9 cellular contexts compared by ENCODE assay signal in genomic region chr6:26019261-26019845, GRCh38. TPM values are rescaled to one million over a fixed set of nuclear protein-coding genes. Genes with fewer than 3 reads are reported as not detected.
DNase-seq lines count a peak whose midpoint lies in the region; ATAC-seq and TF ChIP-seq lines count a peak whose summit lies in the region.
"Had no signal": no experiment of that assay in that cellular context is flagged by ENCODE, and none has a peak within 500 bp of the region (broad histone marks: within the 10 kb centered on the region; RNA-seq: fewer than 3 reads in every experiment).

No MANE protein-coding gene starts in this region.

- peaks cover 0 to 6% (median 0%) of the 10 kb centered on the region in 7 donors for H3K9me3 Mint-ChIP-seq in CD4-positive, CD25-positive, alpha-beta regulatory T cell
- peaks cover 0 to 11% (median 0%) of the 10 kb centered on the region in 5 experiments for H3K9me3 Mint-ChIP-seq in brain

- H3K4me1 ChIP-seq in CD4-positive, CD25-positive, alpha-beta regulatory T cell (ENCODE audit: control insufficient read depth, insufficient read depth, low read length, poor library complexity, severe bottlenecking): peaks cover 36% of the 10 kb centered on the region
- H3K4me1 ChIP-seq in HUES48 (ENCODE audit: control insufficient read depth, insufficient read depth, low read length): peaks cover 33% of the 10 kb centered on the region

- DNase-seq in CD4-positive, CD25-positive, alpha-beta regulatory T cell: no peak
- DNase-seq in mucosa of gallbladder (ENCODE audit: low spot score) (peak; percentile 28), hypothalamus (lab: John Stamatoyannopoulos, UW) (no peak), NCI-H1436 (lab: John Stamatoyannopoulos, UW) (no peak), glomerular visceral epithelial cell (ENCODE audit: extremely low spot score) (no peak)
- DNase-seq: upper lobe of right lung had no signal

- peak overlapping the region; percentile 53; the same call in 1 of the 2 replicates for H3K9ac ChIP-seq in HUES48 (ENCODE audit: low read depth, low read length)

- peak overlapping the region in 2 of 4 donors; percentile 13 to 88 for H3K4me3 Mint-ChIP-seq in CD4-positive, CD25-positive, alpha-beta regulatory T cell
- peak overlapping the region; percentile 58 to 97 (median 94) for H3K4me3 Mint-ChIP-seq in brain

- H3K27ac Mint-ChIP-seq in CD4-positive, CD25-positive, alpha-beta regulatory T cell: peak overlapping the region in 2 of 3 donors; percentile 72 to 98
- peak overlapping the region in 2 of 5 experiments; percentile 50 to 99 for H3K27ac Mint-ChIP-seq in brain

- peak overlapping the region; percentile 86 for H3K4me3 ChIP-seq in CD4-positive, CD25-positive, alpha-beta regulatory T cell (ENCODE audit: low read depth, low read length)
- H3K4me3 ChIP-seq in HUES48 (ENCODE audit: low read depth, low read length): peak overlapping the region; percentile 16; the same call in 1 of the 2 replicates

- no peaks in the 10 kb centered on the region for H3K27me3 Mint-ChIP-seq in CD4-positive, CD25-positive, alpha-beta regulatory T cell
- H3K27me3 Mint-ChIP-seq in brain: peaks cover 9% of the 10 kb centered on the region

- no peaks in the 10 kb centered on the region for H3K27me3 ChIP-seq in CD4-positive, CD25-positive, alpha-beta regulatory T cell (ENCODE audit: control insufficient read depth, insufficient read depth, low read length)
- no peaks in the 10 kb centered on the region for H3K27me3 ChIP-seq in HUES48 (ENCODE audit: control insufficient read depth, insufficient read depth, low read length)
- H3K27me3 ChIP-seq: upper lobe of right lung had no signal

- TF ChIP-seq CTCF in brain (conservative IDR thresholded peaks at IDR 0.05): no peak

- H3K36me3 Mint-ChIP-seq in CD4-positive, CD25-positive, alpha-beta regulatory T cell: no peaks in the 10 kb centered on the region
- H3K36me3 Mint-ChIP-seq in brain: no peaks in the 10 kb centered on the region

- H3K27ac ChIP-seq in CD4-positive, CD25-positive, alpha-beta regulatory T cell (ENCODE audit: insufficient read depth, low read length, poor library complexity, severe bottlenecking): no peak overlapping the region
- no peak overlapping the region for H3K27ac ChIP-seq in HUES48 (ENCODE audit: low read depth, low read length)

- H3K4me1 Mint-ChIP-seq in CD4-positive, CD25-positive, alpha-beta regulatory T cell: peaks cover 9 to 31% (median 22%) of the 10 kb centered on the region in 4 donors
- H3K4me1 Mint-ChIP-seq in brain: peaks cover 22% of the 10 kb centered on the region

- H3K9me3 ChIP-seq in CD4-positive, CD25-positive, alpha-beta regulatory T cell (ENCODE audit: control insufficient read depth in 2 of 2, low read length in 2 of 2): peaks cover 0 to 2% of the 10 kb centered on the region in 2 experiments
- H3K9me3 ChIP-seq in HUES48 (ENCODE audit: control insufficient read depth, insufficient read depth, low read length): no peaks in the 10 kb centered on the region
- H3K9me3 ChIP-seq: upper lobe of right lung had no signal

- no peaks in the 10 kb centered on the region for H3K36me3 ChIP-seq in CD4-positive, CD25-positive, alpha-beta regulatory T cell (ENCODE audit: control insufficient read depth, insufficient read depth, low read length)
- H3K36me3 ChIP-seq in HUES48 (ENCODE audit: control insufficient read depth, insufficient read depth, low read length): no peaks in the 10 kb centered on the region
- H3K36me3 ChIP-seq: upper lobe of right lung had no signal

- ATAC-seq in CD4-positive, CD25-positive, alpha-beta regulatory T cell (ENCODE audit: low read depth in 2 of 2): no peak
- ATAC-seq in HG02642 (IDR thresholded peaks at IDR 0.05; ENCODE audit: poor library complexity, unreplicated experiment): no peak

RNA-seq across cellular contexts. Expression of gene TRIM38, which starts 56.8 kb away (rescaled TPM):
- 22.9 TPM for total RNA-seq in CD4-positive, CD25-positive, alpha-beta regulatory T cell
- 10 to 100 TPM in 1 of 4 donors, 1 to 10 TPM in 3; 6.6 to 10.9 (median 8.4) TPM for polyA plus RNA-seq in CD4-positive, CD25-positive, alpha-beta regulatory T cell
- 0.22 TPM for polyA plus RNA-seq in brain (ENCODE audit: insufficient read depth, low read depth, low replicate concordance)
- 12.4 TPM for total RNA-seq in mucosa of gallbladder
